In genomic region chr15:78437762-78438594, GRCh38 we compare ENCODE assay signal across 1 cellular context.
TF ChIP-seq lines count a peak whose summit lies in the region.

TSS of gene IREB2 (plus strand) at chr15:78438216. CDS start at chr15:78438338, 122 bp downstream.

TF ChIP-seq in HEK293, 187 proteins besides CTCF, POLR2A, EP300 and RAD21 (continued from another document and continues in another):
- TF ChIP-seq GLI2 (tag by site-specific recombination; IDR thresholded peaks at IDR 0.05; ENCODE audit: borderline replicate concordance, low read depth): no peak
- TF ChIP-seq ZNF366 (tag by site-specific recombination; conservative IDR thresholded peaks at IDR 0.05): peak; percentile 99
- 0 out of 2 replicates have a peak, but pooled peaks have one; percentile 63 for TF ChIP-seq ZNF777 (tag by site-specific recombination; IDR thresholded peaks at IDR 0.05; ENCODE audit: borderline replicate concordance)
- no peak for TF ChIP-seq ZNF23 (tag by site-specific recombination; IDR thresholded peaks at IDR 0.05; ENCODE audit: borderline replicate concordance)
- no peak for TF ChIP-seq ZNF837 (tag by site-specific recombination; IDR thresholded peaks at IDR 0.05)
- TF ChIP-seq ZNF311 (tag by site-specific recombination; IDR thresholded peaks at IDR 0.05; ENCODE audit: borderline replicate concordance): no peak
- no peak for TF ChIP-seq HIC1 (tag by site-specific recombination; IDR thresholded peaks at IDR 0.05)
- no peak; the same call in 1 of the 2 replicates for TF ChIP-seq ZNF600 (tag by site-specific recombination; IDR thresholded peaks at IDR 0.05)
- peak; percentile 68 for TF ChIP-seq SP7 (tag by site-specific recombination; IDR thresholded peaks at IDR 0.05)
- no peak for TF ChIP-seq ZNF223 (tag by site-specific recombination; IDR thresholded peaks at IDR 0.05)
- no peak for TF ChIP-seq ELK4 (IDR thresholded peaks at IDR 0.05; ENCODE audit: borderline replicate concordance, low read depth, low read length)
- TF ChIP-seq PRDM1 (tag by site-specific recombination; IDR thresholded peaks at IDR 0.05): no peak
- TF ChIP-seq ZNF239 (tag by site-specific recombination; IDR thresholded peaks at IDR 0.05): no peak
- 0 out of 2 replicates have a peak, but pooled peaks have one; percentile 28 for TF ChIP-seq ZNF146 (tag by site-specific recombination; IDR thresholded peaks at IDR 0.05)
- TF ChIP-seq KLF9 (tag by site-specific recombination; IDR thresholded peaks at IDR 0.05; ENCODE audit: low read depth): peak; percentile 75
- peak; percentile 93 for TF ChIP-seq ZNF660 (tag by site-specific recombination; IDR thresholded peaks at IDR 0.05)
- TF ChIP-seq AEBP2 (tag by site-specific recombination; IDR thresholded peaks at IDR 0.05; ENCODE audit: borderline replicate concordance): no peak
- peak; percentile 98 for TF ChIP-seq SP3 (tag by site-specific recombination; IDR thresholded peaks at IDR 0.05)
- peak; percentile 89 for TF ChIP-seq ZNF2 (tag by site-specific recombination; IDR thresholded peaks at IDR 0.05)
- peak; percentile 28; the same call in 1 of the 2 replicates for TF ChIP-seq ZNF184 (tag by site-specific recombination; IDR thresholded peaks at IDR 0.05)
- no peak for TF ChIP-seq ZBTB21 (tag by site-specific recombination; IDR thresholded peaks at IDR 0.05)
- no peak; the same call in 1 of the 2 replicates for TF ChIP-seq MEIS1 (CRISPR knock-in tag; IDR thresholded peaks at IDR 0.05; ENCODE audit: borderline replicate concordance)
- peak; percentile 69 for TF ChIP-seq ZNF639 (tag by site-specific recombination; IDR thresholded peaks at IDR 0.05)
- peak; percentile 71; the same call in 1 of the 2 replicates for TF ChIP-seq ZSCAN30 (tag by site-specific recombination; IDR thresholded peaks at IDR 0.05)
- TF ChIP-seq ZNF324 (tag by site-specific recombination; IDR thresholded peaks at IDR 0.05): peak; percentile 94
- TF ChIP-seq BCL11A (tag by site-specific recombination; IDR thresholded peaks at IDR 0.05; ENCODE audit: low read depth): peak; percentile 72; the same call in 1 of the 2 replicates
- no peak for TF ChIP-seq ZNF596 (tag by site-specific recombination; IDR thresholded peaks at IDR 0.05)
- TF ChIP-seq GLI4 (tag by site-specific recombination; IDR thresholded peaks at IDR 0.05): 0 out of 2 replicates have a peak, but pooled peaks have one; percentile 70
- peak; percentile 89 for TF ChIP-seq KLF10 (tag by site-specific recombination; IDR thresholded peaks at IDR 0.05)
- peak; percentile 99 for TF ChIP-seq SCRT2 (tag by site-specific recombination; IDR thresholded peaks at IDR 0.05)
- peak; percentile 83 for TF ChIP-seq SP2 (tag by site-specific recombination; IDR thresholded peaks at IDR 0.05)
- no peak for TF ChIP-seq ATF2 (tag by site-specific recombination; IDR thresholded peaks at IDR 0.05; ENCODE audit: low read depth)
- TF ChIP-seq ZNF621 (tag by site-specific recombination; IDR thresholded peaks at IDR 0.05): no peak
- peak; percentile 23; the same call in 1 of the 2 replicates for TF ChIP-seq ZNF585B (tag by site-specific recombination; IDR thresholded peaks at IDR 0.05)
- TF ChIP-seq ZNF391 (tag by site-specific recombination; IDR thresholded peaks at IDR 0.05; ENCODE audit: borderline replicate concordance, low read depth): peak; percentile 82; the same call in 1 of the 2 replicates
- TF ChIP-seq ZBTB44 (tag by site-specific recombination; IDR thresholded peaks at IDR 0.05): peak; percentile 61
- no peak for TF ChIP-seq ZNF354C (tag by site-specific recombination; IDR thresholded peaks at IDR 0.05; ENCODE audit: borderline replicate concordance, low read depth)
- no peak for TF ChIP-seq ZNF433 (tag by site-specific recombination; IDR thresholded peaks at IDR 0.05; ENCODE audit: low read depth)
- no peak for TF ChIP-seq ZNF133 (tag by site-specific recombination; IDR thresholded peaks at IDR 0.05)
- peak; percentile 81; the same call in 1 of the 2 replicates for TF ChIP-seq ZNF785 (tag by site-specific recombination; IDR thresholded peaks at IDR 0.05)
- TF ChIP-seq ZNF555 (tag by site-specific recombination; conservative IDR thresholded peaks at IDR 0.05): no peak
- no peak for TF ChIP-seq ZNF449 (tag by site-specific recombination; IDR thresholded peaks at IDR 0.05)
- peak; percentile 92 for TF ChIP-seq YY1 (tag by site-specific recombination; IDR thresholded peaks at IDR 0.05)
- TF ChIP-seq ZEB2 (tag by site-specific recombination; IDR thresholded peaks at IDR 0.05): peak; percentile 58
- peak; percentile 50 for TF ChIP-seq ZBTB26 (tag by site-specific recombination; optimal IDR thresholded peaks at IDR 0.05)
- TF ChIP-seq KLF17 (tag by site-specific recombination; IDR thresholded peaks at IDR 0.05): no peak; the same call in 1 of the 2 replicates
- peak; percentile 20; the same call in 1 of the 2 replicates for TF ChIP-seq ZFP69B (tag by site-specific recombination; IDR thresholded peaks at IDR 0.05)
- 0 out of 2 replicates have a peak, but pooled peaks have one; percentile 15 for TF ChIP-seq ZNF10 (tag by site-specific recombination; IDR thresholded peaks at IDR 0.05)
- 0 out of 2 replicates have a peak, but pooled peaks have one; percentile 27 for TF ChIP-seq ZNF473 (tag by site-specific recombination; IDR thresholded peaks at IDR 0.05)
- TF ChIP-seq GFI1B (tag by site-specific recombination; IDR thresholded peaks at IDR 0.05): 0 out of 2 replicates have a peak, but pooled peaks have one; percentile 28
- TF ChIP-seq IKZF3 (tag by site-specific recombination; IDR thresholded peaks at IDR 0.05): peak; percentile 46; the same call in 1 of the 2 replicates
